8 cellular contexts compared by ENCODE assay signal in the genomic region with DNA sequence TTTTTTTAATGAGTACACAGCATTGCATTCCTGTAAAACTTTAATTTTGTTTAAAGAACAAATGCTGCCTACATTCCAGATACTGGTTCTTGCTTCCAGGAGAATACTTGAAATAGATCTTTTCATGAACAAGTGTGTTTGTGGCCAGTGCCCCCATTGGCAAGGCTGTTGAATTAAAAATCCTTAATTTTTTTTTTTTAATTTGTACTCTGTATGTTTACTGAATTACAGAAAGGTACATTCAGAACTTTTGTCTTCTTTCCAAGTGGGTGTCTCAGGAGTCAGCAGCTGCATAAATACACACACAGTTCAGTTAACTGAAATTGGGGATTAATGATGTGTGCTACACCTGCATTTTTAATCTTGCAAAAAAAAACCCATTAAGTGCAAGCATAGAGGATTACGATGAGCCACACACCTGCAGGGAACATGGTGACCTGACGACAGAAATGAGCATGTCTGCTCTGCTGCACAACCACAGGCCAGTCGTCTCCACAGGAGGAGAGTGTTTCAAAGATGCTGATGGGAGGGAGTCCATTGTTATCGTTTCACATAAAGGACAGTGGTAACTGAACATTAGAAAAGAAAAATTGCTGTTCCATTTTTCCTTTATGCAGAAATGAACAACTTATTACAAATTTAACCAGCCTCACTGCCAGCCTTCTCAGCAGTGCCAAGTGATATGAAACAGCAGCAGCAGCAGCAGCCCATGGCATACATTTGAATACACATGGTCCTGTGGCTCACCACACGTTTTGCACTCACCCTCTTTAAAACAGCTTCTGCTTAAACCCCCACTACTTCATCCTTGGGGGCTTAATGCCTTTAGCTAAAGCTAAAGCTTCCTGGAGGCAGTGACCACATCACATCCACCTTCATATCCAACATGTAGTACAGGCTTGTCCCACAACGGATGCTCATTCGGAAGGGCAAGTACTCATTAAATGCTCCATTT.
DNase-seq lines count a peak whose midpoint lies in the region; ATAC-seq and TF ChIP-seq lines count a peak whose summit lies in the region.

No MANE protein-coding gene starts in this region.

- CTCF ChIA-PET in MCF 10A (lab: Yijun Ruan, JAX), result interaction anchor here (0.7 kb wide), 1 partner anchor 102 kb away, joined by 3 read pairs; no protein-coding TSS in a partner anchor
- CTCF ChIA-PET in activated CD4-positive, alpha-beta memory T cell treated with anti-CD3 and anti-CD28 coated beads for 36 hours (lab: Charles Lee), result no interaction called here

- TF ChIP-seq RAD21 in Ishikawa (IDR thresholded peaks at IDR 0.05; ENCODE audit: low read depth), result no peak

- H3K9me3 Mint-ChIP-seq in MCF 10A (ENCODE audit: unreplicated experiment), result no peaks in the 10 kb centered on the region
- H3K9me3 Mint-ChIP-seq in activated CD4-positive, alpha-beta memory T cell treated with anti-CD3 and anti-CD28 coated beads for 36 hours, result no peaks in the 10 kb centered on the region

- no peak for TF ChIP-seq CTCF in MCF 10A (IDR thresholded peaks at IDR 0.05; ENCODE audit: unreplicated experiment)

- ATAC-seq in GM18502 (IDR thresholded peaks at IDR 0.05; ENCODE audit: poor library complexity, unreplicated experiment) (peak; percentile 65), GM21723 (IDR thresholded peaks at IDR 0.05; ENCODE audit: unreplicated experiment) (peak; percentile 59)

- no peak overlapping the region for H3K4me3 Mint-ChIP-seq in MCF 10A (ENCODE audit: unreplicated experiment)
- H3K4me3 Mint-ChIP-seq in activated CD4-positive, alpha-beta memory T cell treated with anti-CD3 and anti-CD28 coated beads for 36 hours, result no peak overlapping the region

- H3K4me1 Mint-ChIP-seq in MCF 10A (ENCODE audit: insufficient read depth, unreplicated experiment), result peaks cover 17% of the 10 kb centered on the region
- H3K4me1 Mint-ChIP-seq in activated CD4-positive, alpha-beta memory T cell treated with anti-CD3 and anti-CD28 coated beads for 36 hours (ENCODE audit: low read depth), result peaks cover 14% of the 10 kb centered on the region

- no peaks in the 10 kb centered on the region for H3K27me3 Mint-ChIP-seq in MCF 10A (ENCODE audit: insufficient read depth, unreplicated experiment)
- H3K27me3 Mint-ChIP-seq in activated CD4-positive, alpha-beta memory T cell treated with anti-CD3 and anti-CD28 coated beads for 36 hours, result no peaks in the 10 kb centered on the region

- no TSS peak for BruUV-seq in MCF 10A (replicated peaks; lab: Mats Ljungman, UMichigan)

- POLR2A ChIA-PET in MCF 10A (lab: Yijun Ruan, JAX), result no interaction called here
- POLR2A ChIA-PET in activated CD4-positive, alpha-beta memory T cell treated with anti-CD3 and anti-CD28 coated beads for 36 hours (lab: Charles Lee), result no interaction called here

- H3K36me3 Mint-ChIP-seq in MCF 10A (ENCODE audit: insufficient read depth, unreplicated experiment), result no peaks in the 10 kb centered on the region
- H3K36me3 Mint-ChIP-seq in activated CD4-positive, alpha-beta memory T cell treated with anti-CD3 and anti-CD28 coated beads for 36 hours, result no peaks in the 10 kb centered on the region

- no peak overlapping the region for H3K27ac ChIP-seq in caudate nucleus (ENCODE audit: low read depth, low read length)

- DNase-seq in MCF 10A (ENCODE audit: unreplicated experiment) (no peak), caudate nucleus (lab: John Stamatoyannopoulos, UW) (no peak), posterior vena cava (ENCODE audit: low spot score) (no peak)
- DNase-seq in activated naive CD4-positive, alpha-beta T cell (lab: John Stamatoyannopoulos, UW), result no peak
- no peak for DNase-seq in activated CD4-positive, alpha-beta memory T cell treated with anti-CD3 and anti-CD28 coated beads for 36 hours

- peak; percentile 84 for TF ChIP-seq EP300 in Ishikawa (IDR thresholded peaks at IDR 0.05; ENCODE audit: borderline replicate concordance)

- intact Hi-C loops in MCF 10A (cut with micrococcal nuclease), result no loop called here
- intact Hi-C loops in posterior vena cava (cut with DNase I), result no loop called here
- intact Hi-C loops in activated CD4-positive, alpha-beta memory T cell treated with anti-CD3 and anti-CD28 coated beads for 36 hours (cut with micrococcal nuclease), result no loop called here

- H3K27ac Mint-ChIP-seq in MCF 10A (ENCODE audit: low read depth, unreplicated experiment), result peak overlapping the region; percentile 50
- H3K27ac Mint-ChIP-seq in activated CD4-positive, alpha-beta memory T cell treated with anti-CD3 and anti-CD28 coated beads for 36 hours, result no peak overlapping the region

TF ChIP-seq in Ishikawa, 13 proteins besides CTCF, POLR2A, EP300 and RAD21:
- TF ChIP-seq, protein P1, sequence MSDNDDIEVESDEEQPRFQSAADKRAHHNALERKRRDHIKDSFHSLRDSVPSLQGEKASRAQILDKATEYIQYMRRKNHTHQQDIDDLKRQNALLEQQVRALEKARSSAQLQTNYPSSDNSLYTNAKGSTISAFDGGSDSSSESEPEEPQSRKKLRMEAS (IDR thresholded peaks at IDR 0.05), result no peak
- TF ChIP-seq TEAD4 (IDR thresholded peaks at IDR 0.05), result 0 out of 2 replicates have a peak, but pooled peaks have one; percentile 20
- peak; percentile 53; the same call in 1 of the 2 replicates for TF ChIP-seq NFIC (IDR thresholded peaks at IDR 0.05)
- TF ChIP-seq CEBPB (IDR thresholded peaks at IDR 0.05), result no peak
- TF ChIP-seq TCF12 (IDR thresholded peaks at IDR 0.05; ENCODE audit: low read depth), result peak; percentile 87
- peak; percentile 73 for TF ChIP-seq FOXM1 (IDR thresholded peaks at IDR 0.05; ENCODE audit: borderline replicate concordance, low read depth)
- TF ChIP-seq TAF1 (IDR thresholded peaks at IDR 0.05; ENCODE audit: low read depth), result no peak
- TF ChIP-seq YY1 (IDR thresholded peaks at IDR 0.05; ENCODE audit: low read depth), result peak; percentile 38; the same call in 1 of the 2 replicates
